ENCODE assay signal across 8 cellular contexts in genomic region chr6:53359843-53360834, GRCh38. TPM values are rescaled to one million over a fixed set of nuclear protein-coding genes. Genes with fewer than 3 reads are reported as not detected.
DNase-seq lines count a peak whose midpoint lies in the region; ATAC-seq lines count a peak whose summit lies in the region.

No MANE protein-coding gene starts in this region.

- ATAC-seq in activated naive CD8-positive, alpha-beta T cell treated with anti-CD3 and anti-CD28 coated beads, Interleukin-2, amount 10 ng/mL, durations not matched to agents 7 days and 5 days (ENCODE audit: low read depth) = no peak
- ATAC-seq in stimulated activated naive CD8-positive, alpha-beta T cell treated with anti-CD3 and anti-CD28 coated beads, Interleukin-15, amount 100 ng/mL, for 72 hours = no peak
- ATAC-seq in HG02870 (IDR thresholded peaks at IDR 0.05; ENCODE audit: unreplicated experiment) = no peak
- no peak for ATAC-seq in GM19452 (IDR thresholded peaks at IDR 0.05; ENCODE audit: unreplicated experiment)

- H3K9me3 Mint-ChIP-seq in activated naive CD8-positive, alpha-beta T cell treated with anti-CD3 and anti-CD28 coated beads, Interleukin-2, amount 10 ng/mL, durations not matched to agents 7 days and 5 days = no peaks in the 10 kb centered on the region
- no peaks in the 10 kb centered on the region for H3K9me3 Mint-ChIP-seq in stimulated activated naive CD8-positive, alpha-beta T cell treated with anti-CD3 and anti-CD28 coated beads, Interleukin-15, amount 100 ng/mL, for 72 hours

- H3K4me3 Mint-ChIP-seq in activated naive CD8-positive, alpha-beta T cell treated with anti-CD3 and anti-CD28 coated beads, Interleukin-2, amount 10 ng/mL, durations not matched to agents 7 days and 5 days = peak overlapping the region; percentile 91
- peak overlapping the region; percentile 88 to 99 for H3K4me3 Mint-ChIP-seq in stimulated activated naive CD8-positive, alpha-beta T cell treated with anti-CD3 and anti-CD28 coated beads, Interleukin-15, amount 100 ng/mL, for 72 hours

- H3K27ac Mint-ChIP-seq in activated naive CD8-positive, alpha-beta T cell treated with anti-CD3 and anti-CD28 coated beads, Interleukin-2, amount 10 ng/mL, durations not matched to agents 7 days and 5 days = peak overlapping the region; percentile 98
- peak overlapping the region; percentile 97 to 98 for H3K27ac Mint-ChIP-seq in stimulated activated naive CD8-positive, alpha-beta T cell treated with anti-CD3 and anti-CD28 coated beads, Interleukin-15, amount 100 ng/mL, for 72 hours

- H3K27me3 Mint-ChIP-seq in activated naive CD8-positive, alpha-beta T cell treated with anti-CD3 and anti-CD28 coated beads, Interleukin-2, amount 10 ng/mL, durations not matched to agents 7 days and 5 days = no peaks in the 10 kb centered on the region
- no peaks in the 10 kb centered on the region for H3K27me3 Mint-ChIP-seq in stimulated activated naive CD8-positive, alpha-beta T cell treated with anti-CD3 and anti-CD28 coated beads, Interleukin-15, amount 100 ng/mL, for 72 hours

- H3K4me1 Mint-ChIP-seq in activated naive CD8-positive, alpha-beta T cell treated with anti-CD3 and anti-CD28 coated beads, Interleukin-2, amount 10 ng/mL, durations not matched to agents 7 days and 5 days = peaks cover 30% of the 10 kb centered on the region
- peaks cover 45% of the 10 kb centered on the region for H3K4me1 Mint-ChIP-seq in stimulated activated naive CD8-positive, alpha-beta T cell treated with anti-CD3 and anti-CD28 coated beads, Interleukin-15, amount 100 ng/mL, for 72 hours

- DNase-seq in NCI-H1694 treated with DMSO at 0.1 percent for 48 hours (lab: John Stamatoyannopoulos, UW) (peak; percentile 50), NCI-H1694 (lab: John Stamatoyannopoulos, UW) (no peak), HuH-7 (ENCODE audit: low spot score) (peak; percentile 29), iris pigment epithelial cell (ENCODE audit: low read depth) (peak; percentile 54)
- no peak for DNase-seq in activated naive CD8-positive, alpha-beta T cell treated with anti-CD3 and anti-CD28 coated beads, Interleukin-2, amount 10 ng/mL, durations not matched to agents 7 days and 5 days
- no peak for DNase-seq in stimulated activated naive CD8-positive, alpha-beta T cell treated with anti-CD3 and anti-CD28 coated beads, Interleukin-15, amount 100 ng/mL, for 72 hours

- POLR2A ChIA-PET in activated naive CD8-positive, alpha-beta T cell treated with anti-CD3 and anti-CD28 coated beads, Interleukin-2, amount 10 ng/mL, durations not matched to agents 7 days and 5 days (lab: Charles Lee) = interaction anchor here (0.6 to 2.4 kb wide), 16 partner anchors 10 to 1075 kb away, joined by 3 to 71 read pairs (median 4); partner anchors contain the start of genes ELOVL5, FBXO9, LRRC1 and MCM3

- no peaks in the 10 kb centered on the region for H3K36me3 Mint-ChIP-seq in activated naive CD8-positive, alpha-beta T cell treated with anti-CD3 and anti-CD28 coated beads, Interleukin-2, amount 10 ng/mL, durations not matched to agents 7 days and 5 days

RNA-seq across cellular contexts. Expression of gene ELOVL5, which starts 11.4 kb away (rescaled TPM):
- total RNA-seq in activated naive CD8-positive, alpha-beta T cell treated with anti-CD3 and anti-CD28 coated beads, Interleukin-2, amount 10 ng/mL, durations not matched to agents 7 days and 5 days = 100 to 1,000 TPM; 101 to 110 TPM

Comparison
In these comparisons a context has a peak if more than half of its experiments do, and no peak if none do; other contexts are left out.
1. DNase-seq: peak in NCI-H1694 treated with DMSO at 0.1 percent for 48 hours (single experiment), HuH-7 (single experiment) and iris pigment epithelial cell (single experiment); none in NCI-H1694 (single experiment), activated naive CD8-positive, alpha-beta T cell treated with anti-CD3 and anti-CD28 coated beads, Interleukin-2, amount 10 ng/mL, durations not matched to agents 7 days and 5 days (single experiment) and stimulated activated naive CD8-positive, alpha-beta T cell treated with anti-CD3 and anti-CD28 coated beads, Interleukin-15, amount 100 ng/mL, for 72 hours (0 of 2).